1 cellular context compared by ENCODE assay signal in the genomic region with DNA sequence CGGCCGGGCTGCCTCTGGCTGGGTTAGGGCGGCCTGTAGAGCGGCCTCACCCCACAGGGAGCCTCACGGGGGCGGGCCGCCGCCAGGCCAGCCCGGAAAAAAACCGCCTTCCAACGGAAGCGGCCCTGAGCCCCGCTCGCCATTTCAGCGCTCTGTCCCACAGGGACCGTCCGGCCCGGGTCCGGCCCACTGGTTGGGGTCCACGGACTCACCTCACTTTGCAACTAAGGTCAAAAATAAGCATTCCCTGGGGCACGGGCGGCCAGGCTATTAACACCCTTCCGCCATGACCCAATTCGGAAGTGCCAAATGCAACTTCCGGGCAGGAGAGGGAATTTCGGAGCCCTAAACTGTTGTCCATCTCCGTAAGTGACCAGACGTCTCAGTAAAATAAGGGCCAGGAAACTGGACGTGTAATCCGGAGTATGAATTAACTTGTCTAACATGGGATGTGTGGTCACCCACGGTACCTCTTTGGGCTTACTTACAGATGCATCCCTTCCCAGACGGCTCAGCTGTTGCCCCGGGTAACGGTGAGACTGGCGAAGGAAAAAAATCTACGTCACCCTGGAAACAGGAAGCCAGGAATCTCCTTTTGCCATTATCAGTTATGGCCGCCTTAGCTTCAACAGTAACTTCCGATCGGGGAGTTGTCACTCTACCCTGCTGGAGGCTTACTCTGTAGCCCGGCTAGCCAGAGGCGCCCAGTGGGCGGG.
TF ChIP-seq lines count a peak whose summit lies in the region.

A gene with protein sequence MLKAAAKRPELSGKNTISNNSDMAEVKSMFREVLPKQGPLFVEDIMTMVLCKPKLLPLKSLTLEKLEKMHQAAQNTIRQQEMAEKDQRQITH (minus strand): TSS at position 548 of the 716 bp plus-strand sequence. CDS start 1,023 bp downstream, outside the sequence.

TF ChIP-seq in HepG2, 621 proteins besides CTCF, POLR2A, EP300 and RAD21 (continued from another document and continues in another):
- TF ChIP-seq HNRNPH1 (optimal IDR thresholded peaks at IDR 0.05; ENCODE audit: low read depth, low read length): no peak
- TF ChIP-seq, protein P1, sequence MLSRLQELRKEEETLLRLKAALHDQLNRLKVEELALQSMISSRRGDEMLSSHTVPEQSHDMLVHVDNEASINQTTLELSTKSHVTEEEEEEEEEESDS (CRISPR knock-in tag; IDR thresholded peaks at IDR 0.05; ENCODE audit: borderline replicate concordance): no peak
- no peak for TF ChIP-seq ZNF432 (CRISPR knock-in tag; IDR thresholded peaks at IDR 0.05; ENCODE audit: borderline replicate concordance)
- no peak for TF ChIP-seq FOSL1 (CRISPR knock-in tag; IDR thresholded peaks at IDR 0.05; ENCODE audit: borderline replicate concordance)
- TF ChIP-seq HDAC1 (CRISPR knock-in tag; IDR thresholded peaks at IDR 0.05): peak; percentile 88
- TF ChIP-seq ZNF652 (CRISPR knock-in tag; IDR thresholded peaks at IDR 0.05; ENCODE audit: borderline replicate concordance, low read depth): no peak
- peak; percentile 90 for TF ChIP-seq ZNF816 (CRISPR knock-in tag; IDR thresholded peaks at IDR 0.05; ENCODE audit: borderline replicate concordance)
- TF ChIP-seq TRIM24 (CRISPR knock-in tag; IDR thresholded peaks at IDR 0.05): no peak
- no peak for TF ChIP-seq ZNF7 (CRISPR knock-in tag; IDR thresholded peaks at IDR 0.05)
- no peak for TF ChIP-seq KLF15 (CRISPR knock-in tag; IDR thresholded peaks at IDR 0.05; ENCODE audit: borderline replicate concordance)
- peak; percentile 73; the same call in 1 of the 2 replicates for TF ChIP-seq ZNF547 (CRISPR knock-in tag; IDR thresholded peaks at IDR 0.05)
- TF ChIP-seq XBP1 (CRISPR knock-in tag; IDR thresholded peaks at IDR 0.05): no peak
- no peak for TF ChIP-seq ZBTB20 (CRISPR knock-in tag; IDR thresholded peaks at IDR 0.05; ENCODE audit: borderline replicate concordance, low read depth)
- TF ChIP-seq, protein P2, sequence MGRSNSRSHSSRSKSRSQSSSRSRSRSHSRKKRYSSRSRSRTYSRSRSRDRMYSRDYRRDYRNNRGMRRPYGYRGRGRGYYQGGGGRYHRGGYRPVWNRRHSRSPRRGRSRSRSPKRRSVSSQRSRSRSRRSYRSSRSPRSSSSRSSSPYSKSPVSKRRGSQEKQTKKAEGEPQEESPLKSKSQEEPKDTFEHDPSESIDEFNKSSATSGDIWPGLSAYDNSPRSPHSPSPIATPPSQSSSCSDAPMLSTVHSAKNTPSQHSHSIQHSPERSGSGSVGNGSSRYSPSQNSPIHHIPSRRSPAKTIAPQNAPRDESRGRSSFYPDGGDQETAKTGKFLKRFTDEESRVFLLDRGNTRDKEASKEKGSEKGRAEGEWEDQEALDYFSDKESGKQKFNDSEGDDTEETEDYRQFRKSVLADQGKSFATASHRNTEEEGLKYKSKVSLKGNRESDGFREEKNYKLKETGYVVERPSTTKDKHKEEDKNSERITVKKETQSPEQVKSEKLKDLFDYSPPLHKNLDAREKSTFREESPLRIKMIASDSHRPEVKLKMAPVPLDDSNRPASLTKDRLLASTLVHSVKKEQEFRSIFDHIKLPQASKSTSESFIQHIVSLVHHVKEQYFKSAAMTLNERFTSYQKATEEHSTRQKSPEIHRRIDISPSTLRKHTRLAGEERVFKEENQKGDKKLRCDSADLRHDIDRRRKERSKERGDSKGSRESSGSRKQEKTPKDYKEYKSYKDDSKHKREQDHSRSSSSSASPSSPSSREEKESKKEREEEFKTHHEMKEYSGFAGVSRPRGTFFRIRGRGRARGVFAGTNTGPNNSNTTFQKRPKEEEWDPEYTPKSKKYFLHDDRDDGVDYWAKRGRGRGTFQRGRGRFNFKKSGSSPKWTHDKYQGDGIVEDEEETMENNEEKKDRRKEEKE (IDR thresholded peaks at IDR 0.05): no peak
- TF ChIP-seq, protein P3, sequence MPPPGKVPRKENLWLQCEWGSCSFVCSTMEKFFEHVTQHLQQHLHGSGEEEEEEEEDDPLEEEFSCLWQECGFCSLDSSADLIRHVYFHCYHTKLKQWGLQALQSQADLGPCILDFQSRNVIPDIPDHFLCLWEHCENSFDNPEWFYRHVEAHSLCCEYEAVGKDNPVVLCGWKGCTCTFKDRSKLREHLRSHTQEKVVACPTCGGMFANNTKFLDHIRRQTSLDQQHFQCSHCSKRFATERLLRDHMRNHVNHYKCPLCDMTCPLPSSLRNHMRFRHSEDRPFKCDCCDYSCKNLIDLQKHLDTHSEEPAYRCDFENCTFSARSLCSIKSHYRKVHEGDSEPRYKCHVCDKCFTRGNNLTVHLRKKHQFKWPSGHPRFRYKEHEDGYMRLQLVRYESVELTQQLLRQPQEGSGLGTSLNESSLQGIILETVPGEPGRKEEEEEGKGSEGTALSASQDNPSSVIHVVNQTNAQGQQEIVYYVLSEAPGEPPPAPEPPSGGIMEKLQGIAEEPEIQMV (CRISPR knock-in tag; IDR thresholded peaks at IDR 0.05; ENCODE audit: low read depth): no peak
- no peak for TF ChIP-seq NPAS2 (CRISPR knock-in tag; IDR thresholded peaks at IDR 0.05; ENCODE audit: borderline replicate concordance)
- TF ChIP-seq CBFB (CRISPR knock-in tag; IDR thresholded peaks at IDR 0.05): no peak
- TF ChIP-seq, protein P4, sequence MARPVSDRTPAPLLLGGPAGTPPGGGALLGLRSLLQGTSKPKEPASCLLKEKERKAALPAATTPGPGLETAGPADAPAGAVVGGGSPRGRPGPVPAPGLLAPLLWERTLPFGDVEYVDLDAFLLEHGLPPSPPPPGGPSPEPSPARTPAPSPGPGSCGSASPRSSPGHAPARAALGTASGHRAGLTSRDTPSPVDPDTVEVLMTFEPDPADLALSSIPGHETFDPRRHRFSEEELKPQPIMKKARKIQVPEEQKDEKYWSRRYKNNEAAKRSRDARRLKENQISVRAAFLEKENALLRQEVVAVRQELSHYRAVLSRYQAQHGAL (CRISPR knock-in tag; IDR thresholded peaks at IDR 0.05; ENCODE audit: not compliant biosample characterization): no peak
- TF ChIP-seq PHB2 (IDR thresholded peaks at IDR 0.05; ENCODE audit: partially characterized antibody): no peak
- no peak for TF ChIP-seq ZKSCAN1 (IDR thresholded peaks at IDR 0.05; ENCODE audit: low read length)
- TF ChIP-seq, protein P5, sequence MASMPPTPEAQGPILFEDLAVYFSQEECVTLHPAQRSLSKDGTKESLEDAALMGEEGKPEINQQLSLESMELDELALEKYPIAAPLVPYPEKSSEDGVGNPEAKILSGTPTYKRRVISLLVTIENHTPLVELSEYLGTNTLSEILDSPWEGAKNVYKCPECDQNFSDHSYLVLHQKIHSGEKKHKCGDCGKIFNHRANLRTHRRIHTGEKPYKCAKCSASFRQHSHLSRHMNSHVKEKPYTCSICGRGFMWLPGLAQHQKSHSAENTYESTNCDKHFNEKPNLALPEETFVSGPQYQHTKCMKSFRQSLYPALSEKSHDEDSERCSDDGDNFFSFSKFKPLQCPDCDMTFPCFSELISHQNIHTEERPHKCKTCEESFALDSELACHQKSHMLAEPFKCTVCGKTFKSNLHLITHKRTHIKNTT (CRISPR knock-in tag; IDR thresholded peaks at IDR 0.05): no peak
- TF ChIP-seq ZNF746 (CRISPR knock-in tag; IDR thresholded peaks at IDR 0.05): peak; percentile 80; the same call in 1 of the 2 replicates
- TF ChIP-seq ZNF737 (CRISPR knock-in tag; IDR thresholded peaks at IDR 0.05; ENCODE audit: borderline replicate concordance): no peak; the same call in 1 of the 2 replicates
- no peak for TF ChIP-seq ZFP62 (CRISPR knock-in tag; IDR thresholded peaks at IDR 0.05)
- TF ChIP-seq, protein P6, sequence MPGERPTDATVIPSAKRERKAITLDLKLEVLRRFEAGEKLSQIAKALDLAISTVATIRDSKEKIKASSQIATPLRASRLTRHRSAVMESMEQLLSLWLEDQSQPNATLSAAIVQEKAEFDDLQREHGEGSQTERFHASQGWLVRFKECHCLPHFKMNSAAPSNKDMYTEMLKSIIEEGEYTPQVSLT (CRISPR knock-in tag; IDR thresholded peaks at IDR 0.05; ENCODE audit: borderline replicate concordance, low read depth): no peak
- TF ChIP-seq SYNCRIP (IDR thresholded peaks at IDR 0.05; ENCODE audit: insufficient read depth, low read depth, low read length): no peak
- 0 out of 2 replicates have a peak, but pooled peaks have one; percentile 42 for TF ChIP-seq MTF1 (CRISPR knock-in tag; IDR thresholded peaks at IDR 0.05)
- no peak; the same call in 1 of the 2 replicates for TF ChIP-seq YEATS2 (CRISPR knock-in tag; IDR thresholded peaks at IDR 0.05; ENCODE audit: borderline replicate concordance)
- TF ChIP-seq CC2D1A (CRISPR knock-in tag; IDR thresholded peaks at IDR 0.05): 0 out of 2 replicates have a peak, but pooled peaks have one; percentile 43
- TF ChIP-seq ZNF607 (CRISPR knock-in tag; IDR thresholded peaks at IDR 0.05; ENCODE audit: borderline replicate concordance): peak; percentile 73
- peak; percentile 81 for TF ChIP-seq ZNF605 (CRISPR knock-in tag; IDR thresholded peaks at IDR 0.05)
- TF ChIP-seq, protein P7, sequence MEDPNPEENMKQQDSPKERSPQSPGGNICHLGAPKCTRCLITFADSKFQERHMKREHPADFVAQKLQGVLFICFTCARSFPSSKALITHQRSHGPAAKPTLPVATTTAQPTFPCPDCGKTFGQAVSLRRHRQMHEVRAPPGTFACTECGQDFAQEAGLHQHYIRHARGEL (CRISPR knock-in tag; IDR thresholded peaks at IDR 0.05): no peak
- TF ChIP-seq ZNF780A (CRISPR knock-in tag; IDR thresholded peaks at IDR 0.05): no peak
- no peak; the same call in 1 of the 2 replicates for TF ChIP-seq ZNF460 (CRISPR knock-in tag; IDR thresholded peaks at IDR 0.05; ENCODE audit: borderline replicate concordance)
- TF ChIP-seq HNRNPL (IDR thresholded peaks at IDR 0.05; ENCODE audit: low read depth, low read length): no peak
- TF ChIP-seq, protein P8, sequence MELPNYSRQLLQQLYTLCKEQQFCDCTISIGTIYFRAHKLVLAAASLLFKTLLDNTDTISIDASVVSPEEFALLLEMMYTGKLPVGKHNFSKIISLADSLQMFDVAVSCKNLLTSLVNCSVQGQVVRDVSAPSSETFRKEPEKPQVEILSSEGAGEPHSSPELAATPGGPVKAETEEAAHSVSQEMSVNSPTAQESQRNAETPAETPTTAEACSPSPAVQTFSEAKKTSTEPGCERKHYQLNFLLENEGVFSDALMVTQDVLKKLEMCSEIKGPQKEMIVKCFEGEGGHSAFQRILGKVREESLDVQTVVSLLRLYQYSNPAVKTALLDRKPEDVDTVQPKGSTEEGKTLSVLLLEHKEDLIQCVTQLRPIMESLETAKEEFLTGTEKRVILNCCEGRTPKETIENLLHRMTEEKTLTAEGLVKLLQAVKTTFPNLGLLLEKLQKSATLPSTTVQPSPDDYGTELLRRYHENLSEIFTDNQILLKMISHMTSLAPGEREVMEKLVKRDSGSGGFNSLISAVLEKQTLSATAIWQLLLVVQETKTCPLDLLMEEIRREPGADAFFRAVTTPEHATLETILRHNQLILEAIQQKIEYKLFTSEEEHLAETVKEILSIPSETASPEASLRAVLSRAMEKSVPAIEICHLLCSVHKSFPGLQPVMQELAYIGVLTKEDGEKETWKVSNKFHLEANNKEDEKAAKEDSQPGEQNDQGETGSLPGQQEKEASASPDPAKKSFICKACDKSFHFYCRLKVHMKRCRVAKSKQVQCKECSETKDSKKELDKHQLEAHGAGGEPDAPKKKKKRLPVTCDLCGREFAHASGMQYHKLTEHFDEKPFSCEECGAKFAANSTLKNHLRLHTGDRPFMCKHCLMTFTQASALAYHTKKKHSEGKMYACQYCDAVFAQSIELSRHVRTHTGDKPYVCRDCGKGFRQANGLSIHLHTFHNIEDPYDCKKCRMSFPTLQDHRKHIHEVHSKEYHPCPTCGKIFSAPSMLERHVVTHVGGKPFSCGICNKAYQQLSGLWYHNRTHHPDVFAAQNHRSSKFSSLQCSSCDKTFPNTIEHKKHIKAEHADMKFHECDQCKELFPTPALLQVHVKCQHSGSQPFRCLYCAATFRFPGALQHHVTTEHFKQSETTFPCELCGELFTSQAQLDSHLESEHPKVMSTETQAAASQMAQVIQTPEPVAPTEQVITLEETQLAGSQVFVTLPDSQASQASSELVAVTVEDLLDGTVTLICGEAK (IDR thresholded peaks at IDR 0.05): peak; percentile 62
- TF ChIP-seq, protein P8 (CRISPR knock-in tag; IDR thresholded peaks at IDR 0.05): peak; percentile 84
- peak; percentile 67; the same call in 1 of the 2 replicates for TF ChIP-seq SNAPC2 (CRISPR knock-in tag; IDR thresholded peaks at IDR 0.05)
- no peak for TF ChIP-seq ZNF101 (CRISPR knock-in tag; IDR thresholded peaks at IDR 0.05; ENCODE audit: borderline replicate concordance, low read depth)
- peak; percentile 92 for TF ChIP-seq ZNF891 (CRISPR knock-in tag; IDR thresholded peaks at IDR 0.05)
